Comparison of ENCODE assay signal across 7 cellular contexts in genomic region chr22:38973289-38974169, GRCh38. TPM values are rescaled to one million over a fixed set of nuclear protein-coding genes. Genes with fewer than 3 reads are reported as not detected.
DNase-seq lines count a peak whose midpoint lies in the region; ATAC-seq and TF ChIP-seq lines count a peak whose summit lies in the region.

No MANE protein-coding gene starts in this region.

- no peak overlapping the region for H3K4me3 Mint-ChIP-seq in activated CD8-positive, alpha-beta T cell treated with anti-CD3 and anti-CD28 coated beads, Interleukin-2, amount 10 ng/mL, durations not matched to agents 7 days and 5 days

- peak; percentile 71 for ATAC-seq in activated CD8-positive, alpha-beta T cell treated with anti-CD3 and anti-CD28 coated beads, Interleukin-2, amount 10 ng/mL, durations not matched to agents 7 days and 5 days
- ATAC-seq in GM21360 (IDR thresholded peaks at IDR 0.05; ENCODE audit: unreplicated experiment) (no peak), gastroesophageal sphincter (no peak)

- peaks cover 2% of the 10 kb centered on the region for H3K36me3 Mint-ChIP-seq in activated CD8-positive, alpha-beta T cell treated with anti-CD3 and anti-CD28 coated beads, Interleukin-2, amount 10 ng/mL, durations not matched to agents 7 days and 5 days (ENCODE audit: low read depth)

- TF ChIP-seq CTCF in GM10248 (IDR thresholded peaks at IDR 0.05; ENCODE audit: control extremely low read depth, extremely low read depth, low read depth, missing control alignments) (peak; percentile 94), NB4 (IDR thresholded peaks at IDR 0.05; ENCODE audit: low read depth, low read length) (peak; percentile 78), esophagus squamous epithelium (IDR thresholded peaks at IDR 0.05) (peak in 4 of 6 experiments; percentile 66 to 80 (median 76)), retinal pigment epithelial cell (conservative IDR thresholded peaks at IDR 0.05; ENCODE audit: low read depth, low read length) (peak; percentile 96), gastroesophageal sphincter (IDR thresholded peaks at IDR 0.05) (peak in 2 of 4 experiments; percentile 56 to 59)

- H3K27ac Mint-ChIP-seq in activated CD8-positive, alpha-beta T cell treated with anti-CD3 and anti-CD28 coated beads, Interleukin-2, amount 10 ng/mL, durations not matched to agents 7 days and 5 days, result no peak overlapping the region

- no peaks in the 10 kb centered on the region for H3K36me3 ChIP-seq in esophagus squamous epithelium
- H3K36me3 ChIP-seq in gastroesophageal sphincter, result no peaks in the 10 kb centered on the region

- CTCF ChIA-PET in GM10248 (lab: Yijun Ruan, JAX), result interaction anchor here (0.6 to 3.6 kb wide), 16 partner anchors 8 to 226 kb away, joined by 3 to 28 read pairs (median 4); partner anchors contain the start of gene APOBEC3B
- CTCF ChIA-PET in activated CD8-positive, alpha-beta T cell treated with anti-CD3 and anti-CD28 coated beads, Interleukin-2, amount 10 ng/mL, durations not matched to agents 7 days and 5 days (lab: Charles Lee), result interaction anchor here (0.7 to 5.5 kb wide), 18 partner anchors 9 to 205 kb away, joined by 3 to 52 read pairs (median 4); partner anchors contain the start of genes APOBEC3B and CBX6

- H3K27me3 Mint-ChIP-seq in activated CD8-positive, alpha-beta T cell treated with anti-CD3 and anti-CD28 coated beads, Interleukin-2, amount 10 ng/mL, durations not matched to agents 7 days and 5 days (ENCODE audit: low read depth), result peaks cover 28% of the 10 kb centered on the region

- no peak overlapping the region for H3K27ac ChIP-seq in esophagus squamous epithelium
- no peak overlapping the region for H3K27ac ChIP-seq in gastroesophageal sphincter

- H3K27me3 ChIP-seq in esophagus squamous epithelium (peaks cover 0 to 17% (median 0%) of the 10 kb centered on the region in 4 donors), gastroesophageal sphincter (no peaks in the 10 kb centered on the region)

- no peaks in the 10 kb centered on the region for H3K9me3 ChIP-seq in esophagus squamous epithelium
- no peaks in the 10 kb centered on the region for H3K9me3 ChIP-seq in gastroesophageal sphincter

- peaks cover 7% of the 10 kb centered on the region for H3K4me1 Mint-ChIP-seq in activated CD8-positive, alpha-beta T cell treated with anti-CD3 and anti-CD28 coated beads, Interleukin-2, amount 10 ng/mL, durations not matched to agents 7 days and 5 days (ENCODE audit: low read depth)

- TF ChIP-seq POLR2A in NB4 (IDR thresholded peaks at IDR 0.05; ENCODE audit: extremely low read depth, insufficient read length), result no peak
- no peak for TF ChIP-seq POLR2A in esophagus squamous epithelium (IDR thresholded peaks at IDR 0.05)
- TF ChIP-seq POLR2A in gastroesophageal sphincter (IDR thresholded peaks at IDR 0.05), result no peak

- DNase-seq in GM10248 (ENCODE audit: extremely low spot score) (peak; percentile 80), NB4 (ENCODE audit: low read depth) (peak; percentile 55), esophagus squamous epithelium (lab: John Stamatoyannopoulos, UW) (no peak), retinal pigment epithelial cell (ENCODE audit: low read depth) (no peak)
- DNase-seq in activated CD8-positive, alpha-beta T cell treated with anti-CD3 and anti-CD28 coated beads, Interleukin-2, amount 10 ng/mL, durations not matched to agents 7 days and 5 days, result peak; percentile 70

- no peak for TF ChIP-seq EP300 in gastroesophageal sphincter (IDR thresholded peaks at IDR 0.05)

- no peaks in the 10 kb centered on the region for H3K9me3 Mint-ChIP-seq in activated CD8-positive, alpha-beta T cell treated with anti-CD3 and anti-CD28 coated beads, Interleukin-2, amount 10 ng/mL, durations not matched to agents 7 days and 5 days (ENCODE audit: insufficient read depth)

- intact Hi-C loops in esophagus squamous epithelium (cut with DNase I), result no loop called here

- POLR2A ChIA-PET in GM10248 (lab: Yijun Ruan, JAX), result no interaction called here
- POLR2A ChIA-PET in activated CD8-positive, alpha-beta T cell treated with anti-CD3 and anti-CD28 coated beads, Interleukin-2, amount 10 ng/mL, durations not matched to agents 7 days and 5 days (lab: Charles Lee), result interaction anchor here (0.6 to 0.7 kb wide), 2 partner anchors 22 to 68 kb away, joined by 3 read pairs; no protein-coding TSS in a partner anchor

- 39 to 53% methylated on average over 13 to 15 of the region's 15 CpGs for WGBS in esophagus squamous epithelium, 2 donors
- 53 to 79% methylated on average over 3 to 13 of the region's 15 CpGs for WGBS in gastroesophageal sphincter (ENCODE audit: low coverage in 1 of 2), 2 donors

- H3K4me1 ChIP-seq in esophagus squamous epithelium (no peaks in the 10 kb centered on the region), gastroesophageal sphincter (no peaks in the 10 kb centered on the region)

- H3K4me3 ChIP-seq in NB4 (ENCODE audit: low read depth, low read length) (no peak overlapping the region), esophagus squamous epithelium (no peak overlapping the region), retinal pigment epithelial cell (ENCODE audit: low read length) (no peak overlapping the region), gastroesophageal sphincter (no peak overlapping the region)

RNA-seq across cellular contexts. Expression of gene APOBEC3B, which starts 8.6 kb away (rescaled TPM):
- 10 to 100 TPM; 12.1 to 13.3 TPM for total RNA-seq in activated CD8-positive, alpha-beta T cell treated with anti-CD3 and anti-CD28 coated beads, Interleukin-2, amount 10 ng/mL, durations not matched to agents 7 days and 5 days
- 1 to 10 TPM in 3 of 4 donors, not detected in 1; 1.1 to 5.3 (median 3.1) TPM for total RNA-seq in esophagus squamous epithelium
- total RNA-seq in gastroesophageal sphincter, result not detected

RNA-seq across cellular contexts. Expression of gene APOBEC3A, which starts 16.1 kb away (rescaled TPM):
- not detected for total RNA-seq in activated CD8-positive, alpha-beta T cell treated with anti-CD3 and anti-CD28 coated beads, Interleukin-2, amount 10 ng/mL, durations not matched to agents 7 days and 5 days
- total RNA-seq in esophagus squamous epithelium (10 to 100 TPM in 1 of 4 donors, 1 to 10 TPM in 1, under 1 TPM in 2; 0.57 to 27.3 (median 1.3) TPM), gastroesophageal sphincter (1 to 10 TPM in 1 of 4 donors, under 1 TPM in 1, not detected in 2; 0.35 to 4.4 TPM)

RNA-seq across cellular contexts. Expression of gene APOBEC3C, which starts 40.5 kb away (rescaled TPM):
- total RNA-seq in activated CD8-positive, alpha-beta T cell treated with anti-CD3 and anti-CD28 coated beads, Interleukin-2, amount 10 ng/mL, durations not matched to agents 7 days and 5 days, result 100 to 1,000 TPM; 138 to 147 TPM
- 10 to 100 TPM in 1 of 4 donors, 1 to 10 TPM in 3; 7.6 to 20.3 (median 9.0) TPM for total RNA-seq in esophagus squamous epithelium
- total RNA-seq in gastroesophageal sphincter, result 10 to 100 TPM in 3 of 4 donors, 1 to 10 TPM in 1; 7.9 to 14.0 (median 11.8) TPM

RNA-seq across cellular contexts. Expression of gene APOBEC3D, which starts 47.4 kb away (rescaled TPM):
- total RNA-seq in activated CD8-positive, alpha-beta T cell treated with anti-CD3 and anti-CD28 coated beads, Interleukin-2, amount 10 ng/mL, durations not matched to agents 7 days and 5 days, result 10 to 100 TPM; 49.1 to 51.5 TPM
- total RNA-seq in esophagus squamous epithelium, result 1 to 10 TPM in 1 of 4 donors, under 1 TPM in 2, not detected in 1; 0.35 to 1.2 (median 0.76) TPM
- 1 to 10 TPM in 3 of 4 donors, not detected in 1; 1.1 to 5.3 (median 1.2) TPM for total RNA-seq in gastroesophageal sphincter

Comparison
In these comparisons a context has a peak if more than half of its experiments do, and no peak if none do; other contexts are left out.
1. DNase-seq: peak in GM10248 (single experiment), NB4 (single experiment) and activated CD8-positive, alpha-beta T cell treated with anti-CD3 and anti-CD28 coated beads, Interleukin-2, amount 10 ng/mL, durations not matched to agents 7 days and 5 days (single experiment); none in esophagus squamous epithelium (single experiment) and retinal pigment epithelial cell (single experiment).
2. RNA of gene APOBEC3C, which starts 40.5 kb away (total RNA-seq): 138 to 147 TPM in activated CD8-positive, alpha-beta T cell treated with anti-CD3 and anti-CD28 coated beads, Interleukin-2, amount 10 ng/mL, durations not matched to agents 7 days and 5 days; 7.9 to 14.0 TPM in gastroesophageal sphincter and 7.6 to 20.3 TPM in esophagus squamous epithelium; every median in the first group is over 4 times any median in the second.